26 cellular contexts compared by ENCODE assay signal in the genomic region with DNA sequence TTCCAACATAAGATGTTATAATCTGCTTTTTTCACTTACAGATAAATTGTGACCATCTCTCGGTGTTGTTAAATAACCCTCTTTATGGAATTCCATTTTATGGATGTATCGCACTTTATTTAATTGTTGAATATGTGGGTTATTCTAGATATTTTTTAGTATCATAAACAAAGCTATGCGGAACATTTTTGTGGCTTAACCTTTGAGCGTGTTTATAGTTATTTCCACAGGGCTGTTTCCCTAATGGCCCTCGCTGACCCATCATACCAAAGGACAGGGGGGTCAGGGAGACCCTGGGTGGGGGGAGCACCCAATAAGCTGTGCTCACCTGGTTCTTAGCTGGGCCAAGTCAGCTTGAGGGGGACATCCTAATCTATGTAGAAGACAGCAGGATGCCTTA.
"Had no signal": no experiment of that assay in that cellular context is flagged by ENCODE, and none has a peak within 500 bp of the region (broad histone marks: within the 10 kb centered on the region; RNA-seq: fewer than 3 reads in every experiment).

No MANE protein-coding gene starts in this region.

- H3K9me3 Mint-ChIP-seq: activated CD4-positive, alpha-beta memory T cell treated with anti-CD3 and anti-CD28 coated beads, Interleukin-2, amount 10 ng/mL, durations not matched to agents 7 days and 5 days; activated CD4-positive, alpha-beta T cell treated with anti-CD3 and anti-CD28 coated beads, Interleukin-2, amount 10 ng/mL, durations not matched to agents 7 days and 5 days; activated naive CD8-positive, alpha-beta T cell treated with anti-CD3 and anti-CD28 coated beads, Interleukin-2, amount 10 ng/mL, durations not matched to agents 7 days and 5 days; brain; WTC11 had no signal

- H3K9me3 ChIP-seq: adrenal gland, ascending aorta, MG63, Peyer's patch had no signal

- H3K27ac Mint-ChIP-seq: activated CD4-positive, alpha-beta memory T cell treated with anti-CD3 and anti-CD28 coated beads, Interleukin-2, amount 10 ng/mL, durations not matched to agents 7 days and 5 days; activated CD4-positive, alpha-beta T cell treated with anti-CD3 and anti-CD28 coated beads, Interleukin-2, amount 10 ng/mL, durations not matched to agents 7 days and 5 days; activated naive CD8-positive, alpha-beta T cell treated with anti-CD3 and anti-CD28 coated beads, Interleukin-2, amount 10 ng/mL, durations not matched to agents 7 days and 5 days; T-helper 17 cell; WTC11 had no signal

- H3K36me3 Mint-ChIP-seq: activated naive CD8-positive, alpha-beta T cell treated with anti-CD3 and anti-CD28 coated beads, Interleukin-2, amount 10 ng/mL, durations not matched to agents 7 days and 5 days; brain; WTC11 had no signal

- H3K4me3 Mint-ChIP-seq: activated CD4-positive, alpha-beta memory T cell treated with anti-CD3 and anti-CD28 coated beads, Interleukin-2, amount 10 ng/mL, durations not matched to agents 7 days and 5 days; activated CD4-positive, alpha-beta T cell treated with anti-CD3 and anti-CD28 coated beads, Interleukin-2, amount 10 ng/mL, durations not matched to agents 7 days and 5 days; activated naive CD8-positive, alpha-beta T cell treated with anti-CD3 and anti-CD28 coated beads, Interleukin-2, amount 10 ng/mL, durations not matched to agents 7 days and 5 days; brain; T-helper 17 cell; WTC11 had no signal

- H3K27ac ChIP-seq: adrenal gland, ascending aorta, cardiac muscle cell, Peyer's patch, RWPE1 had no signal

- DNase-seq: activated CD4-positive, alpha-beta memory T cell treated with anti-CD3 and anti-CD28 coated beads, Interleukin-2, amount 10 ng/mL, durations not matched to agents 7 days and 5 days; activated CD4-positive, alpha-beta T cell treated with anti-CD3 and anti-CD28 coated beads, Interleukin-2, amount 10 ng/mL, durations not matched to agents 7 days and 5 days; activated CD4-positive, CD25-positive, alpha-beta regulatory T cell treated with anti-CD3 and anti-CD28 coated beads, Interleukin-2, amount 50 U/mL, for 72 hours; activated naive CD4-positive, alpha-beta T cell treated with anti-CD3 and anti-CD28 coated beads, Interleukin-2, amount 50 U/mL, for 16 hours; activated T-cell treated with anti-CD3 and anti-CD28 coated beads for 4 hours; MG63; MV-4-11; NCI-H1092 treated with DMSO at 0.1 percent for 48 hours; NCI-H1417 treated with DMSO at 0.1 percent for 48 hours; NCI-H1694 treated with DMSO at 0.1 percent for 48 hours; NCI-H2029 treated with DMSO at 0.1 percent for 48 hours; NCI-H345; NCI-H510A; NCI-H526 treated with DMSO at 0.1 percent for 48 hours; NK-92 treated with Interleukin-12 subunit alpha and Interleukin-12 subunit beta, amount 100 ng/mL, for 24 hours; SIG-M5; T-helper 17 cell; T-helper 9 cell had no signal

- H3K4me1 Mint-ChIP-seq: activated CD4-positive, alpha-beta memory T cell treated with anti-CD3 and anti-CD28 coated beads, Interleukin-2, amount 10 ng/mL, durations not matched to agents 7 days and 5 days; activated CD4-positive, alpha-beta T cell treated with anti-CD3 and anti-CD28 coated beads, Interleukin-2, amount 10 ng/mL, durations not matched to agents 7 days and 5 days; activated naive CD8-positive, alpha-beta T cell treated with anti-CD3 and anti-CD28 coated beads, Interleukin-2, amount 10 ng/mL, durations not matched to agents 7 days and 5 days; WTC11 had no signal

- ATAC-seq: T-helper 17 cell had no signal

- H3K36me3 ChIP-seq: adrenal gland, ascending aorta, cardiac muscle cell, MG63, Peyer's patch had no signal

- H3K4me3 ChIP-seq: adrenal gland, ascending aorta, cardiac muscle cell, MG63, Peyer's patch had no signal

- H3K4me1 ChIP-seq: adrenal gland, ascending aorta, Peyer's patch had no signal

- H3K27me3 Mint-ChIP-seq: activated CD4-positive, alpha-beta T cell treated with anti-CD3 and anti-CD28 coated beads, Interleukin-2, amount 10 ng/mL, durations not matched to agents 7 days and 5 days; T-helper 17 cell had no signal

- H3K27me3 ChIP-seq: adrenal gland, ascending aorta, cardiac muscle cell, MG63, Peyer's patch had no signal
